8 cellular contexts compared by ENCODE assay signal in genomic region chr2:97664636-97664970, GRCh38. TPM values are rescaled to one million over a fixed set of nuclear protein-coding genes. Genes with fewer than 3 reads are reported as not detected.
DNase-seq lines count a peak whose midpoint lies in the region; ATAC-seq and TF ChIP-seq lines count a peak whose summit lies in the region.

No MANE protein-coding gene starts in this region.

- peak overlapping the region; percentile 95 for H2AFZ ChIP-seq in neural cell (ENCODE audit: low read depth, low read length)

- DNase-seq in NCI-H146 (lab: John Stamatoyannopoulos, UW) (peak; percentile 48), NCI-H146 treated with DMSO at 0.1 percent for 48 hours (lab: John Stamatoyannopoulos, UW; ENCODE audit: unreplicated experiment) (no peak), NT2/D1 (ENCODE audit: low read depth, low spot score) (no peak), dorsolateral prefrontal cortex (no peak), left lobe of liver (ENCODE audit: low spot score) (no peak)

- H3K4me3 ChIP-seq in NT2/D1 (ENCODE audit: insufficient read length, low read depth) (peak overlapping the region; percentile 68), dorsolateral prefrontal cortex (peak overlapping the region; percentile 58 to 98 (median 83)), neural cell (ENCODE audit: low read length) (peak overlapping the region; percentile 95)

- H3K9me2 ChIP-seq in neural cell (ENCODE audit: insufficient read depth, low read length), result no peaks in the 10 kb centered on the region

- peak overlapping the region; percentile 80 for H3K9ac ChIP-seq in NT2/D1 (ENCODE audit: insufficient read length, low read depth)
- H3K9ac ChIP-seq in neural cell (ENCODE audit: low read length), result peak overlapping the region; percentile 94

- H3K79me2 ChIP-seq in neural cell (replicated peaks; ENCODE audit: insufficient read depth, low read length), result peaks cover 20% of the 10 kb centered on the region

- no peaks in the 10 kb centered on the region for H4K20me1 ChIP-seq in neural cell (ENCODE audit: insufficient read depth)

- no peak for TF ChIP-seq RAD21 in neural cell (conservative IDR thresholded peaks at IDR 0.05)

- peak overlapping the region; percentile 26 for H3K4me2 ChIP-seq in neural cell (ENCODE audit: low read length)

- no peak for TF ChIP-seq EP300 in neural cell (conservative IDR thresholded peaks at IDR 0.05; ENCODE audit: poor library complexity, severe bottlenecking)

- H3K36me3 ChIP-seq in NT2/D1 (ENCODE audit: insufficient read depth, insufficient read length, low read length) (peaks cover 31% of the 10 kb centered on the region), neural cell (ENCODE audit: insufficient read depth, low read length) (no peaks in the 10 kb centered on the region)

- ATAC-seq in left lobe of liver (no peak), GM21619 (IDR thresholded peaks at IDR 0.05; ENCODE audit: unreplicated experiment) (no peak), GM19035 (IDR thresholded peaks at IDR 0.05; ENCODE audit: unreplicated experiment) (no peak)

- intact Hi-C loops in dorsolateral prefrontal cortex (cut with DNase I), result loop anchor here (1.0 to 10.0 kb wide), 3 partner anchors 19 to 780 kb away; partner anchors contain the start of gene INPP4A (in 1 of the 2)

- H3K27ac ChIP-seq in dorsolateral prefrontal cortex (peak overlapping the region; percentile 70 to 99 (median 96)), neural cell (ENCODE audit: low read length) (peak overlapping the region; percentile 97)

- H3K27me3 ChIP-seq in NT2/D1 (ENCODE audit: insufficient read depth, insufficient read length) (no peaks in the 10 kb centered on the region), dorsolateral prefrontal cortex (no peaks in the 10 kb centered on the region), neural cell (ENCODE audit: insufficient read depth, low read depth, low read length) (no peaks in the 10 kb centered on the region)

- no peaks in the 10 kb centered on the region for H3K9me3 ChIP-seq in NT2/D1 (ENCODE audit: insufficient read depth, low read length)
- H3K9me3 ChIP-seq in neural cell (ENCODE audit: low read length), result no peaks in the 10 kb centered on the region

- H3K4me1 ChIP-seq in NT2/D1 (ENCODE audit: insufficient read depth, insufficient read length), result peaks cover 6% of the 10 kb centered on the region

- no peaks in the 10 kb centered on the region for H3F3A ChIP-seq in neural cell (ENCODE audit: insufficient read depth, low read length, poor library complexity, severe bottlenecking)

- peak in 7 of 56 donors; percentile 0 to 17 (median 4) for TF ChIP-seq CTCF in dorsolateral prefrontal cortex (IDR thresholded peaks at IDR 0.05 in 54 of 56, conservative IDR thresholded peaks at IDR 0.05 in 2 of 56; ENCODE audit: low read depth in 1 of 56, partially characterized antibody in 56 of 56)
- peak; percentile 22 for TF ChIP-seq CTCF in neural cell (IDR thresholded peaks at IDR 0.05; ENCODE audit: poor library complexity, severe bottlenecking)

TF ChIP-seq in neural cell, 6 proteins besides CTCF, POLR2A, EP300 and RAD21:
- TF ChIP-seq MXI1 (conservative IDR thresholded peaks at IDR 0.05; ENCODE audit: poor library complexity, severe bottlenecking) (no peak), SMC3 (conservative IDR thresholded peaks at IDR 0.05; ENCODE audit: poor library complexity) (peak; percentile 35)

RNA-seq across cellular contexts. Expression of gene ACTR1B, which starts 0.8 kb away (rescaled TPM):
- total RNA-seq in dorsolateral prefrontal cortex, result 100 to 1,000 TPM in 113 of 120 experiments, 10 to 100 TPM in 7; 72.4 to 175 (median 133) TPM
- 138 and 168 TPM in 2 replicates for polyA plus RNA-seq in neural cell
- 55.0 and 61.4 TPM in 2 replicates for polyA minus RNA-seq in neural cell
- 38.9 TPM for total RNA-seq in left lobe of liver

RNA-seq across cellular contexts. Expression of gene C2orf92, which starts 4.9 kb away (rescaled TPM):
- total RNA-seq in dorsolateral prefrontal cortex (10 to 100 TPM; 12.6 to 51.2 (median 25.2) TPM), left lobe of liver (11.7 TPM)
- 10.7 and 13.3 TPM in 2 replicates for polyA plus RNA-seq in neural cell
- 5.1 and 10.2 TPM in 2 replicates for polyA minus RNA-seq in neural cell

RNA-seq across cellular contexts. Expression of gene COX5B, which starts 18.7 kb away (rescaled TPM):
- 100 to 1,000 TPM; 245 to 509 (median 381) TPM for total RNA-seq in dorsolateral prefrontal cortex
- 616 and 636 TPM in 2 replicates for polyA plus RNA-seq in neural cell
- 132 and 134 TPM in 2 replicates for polyA minus RNA-seq in neural cell
- total RNA-seq in left lobe of liver, result 215 TPM

RNA-seq across cellular contexts. Expression of gene ZAP70, which starts 48.8 kb away (rescaled TPM):
- total RNA-seq in dorsolateral prefrontal cortex (1 to 10 TPM in 79 of 120 experiments, under 1 TPM in 41; 0.23 to 5.1 (median 1.3) TPM), left lobe of liver (1.5 TPM)
- polyA plus RNA-seq in neural cell, result 0.59 TPM in 1 of 2 replicates, not detected in the other
- not detected in 2 replicates for polyA minus RNA-seq in neural cell
